8 cellular contexts compared by ENCODE assay signal in genomic region chrX:101409043-101409442, GRCh38. TPM values are rescaled to one million over a fixed set of nuclear protein-coding genes. Genes with fewer than 3 reads are reported as not detected.
A peak's percentile ranks its signal among the peaks of the same experiment; 100 is the strongest.
DNase-seq lines count a peak whose midpoint lies in the region; ATAC-seq lines count a peak whose summit lies in the region.

No MANE protein-coding gene starts in this region.

- peak overlapping the region; percentile 80 for H3K4me3 ChIP-seq in iPS-15b (ENCODE audit: low read depth, low read length)

- H3K9ac ChIP-seq in iPS-15b (ENCODE audit: low read depth, low read length): peak overlapping the region; percentile 65

- H3K27ac Mint-ChIP-seq in activated CD4-positive, alpha-beta memory T cell treated with anti-CD3 and anti-CD28 coated beads, Interleukin-2, amount 10 ng/mL, durations not matched to agents 7 days and 5 days: peak overlapping the region; percentile 44
- peak overlapping the region; percentile 94 for H3K27ac Mint-ChIP-seq in stimulated activated memory B cell treated with anti-CD40 and anti-IgM and Interleukin-4, amounts not matched to agents 10 μg/mL and 1 μg/mL and 100 μg/mL, for 72 hours

- H3K27me3 ChIP-seq in iPS-15b (ENCODE audit: control insufficient read depth, insufficient read depth, low read length): no peaks in the 10 kb centered on the region

- H3K36me3 ChIP-seq in iPS-15b (ENCODE audit: control insufficient read depth, insufficient read depth, low read length): peaks cover 2% of the 10 kb centered on the region

- ATAC-seq in stimulated activated memory B cell treated with anti-CD40 and anti-IgM and Interleukin-4, amounts not matched to agents 10 μg/mL and 1 μg/mL and 100 μg/mL, for 72 hours: no peak

- H3K36me3 Mint-ChIP-seq in activated CD4-positive, alpha-beta memory T cell treated with anti-CD3 and anti-CD28 coated beads, Interleukin-2, amount 10 ng/mL, durations not matched to agents 7 days and 5 days (ENCODE audit: low read depth): peaks cover 23% of the 10 kb centered on the region
- peaks cover 16% of the 10 kb centered on the region for H3K36me3 Mint-ChIP-seq in stimulated activated memory B cell treated with anti-CD40 and anti-IgM and Interleukin-4, amounts not matched to agents 10 μg/mL and 1 μg/mL and 100 μg/mL, for 72 hours

- no peaks in the 10 kb centered on the region for H3K27me3 Mint-ChIP-seq in activated CD4-positive, alpha-beta memory T cell treated with anti-CD3 and anti-CD28 coated beads, Interleukin-2, amount 10 ng/mL, durations not matched to agents 7 days and 5 days
- H3K27me3 Mint-ChIP-seq in stimulated activated memory B cell treated with anti-CD40 and anti-IgM and Interleukin-4, amounts not matched to agents 10 μg/mL and 1 μg/mL and 100 μg/mL, for 72 hours: no peaks in the 10 kb centered on the region

- CTCF ChIA-PET in activated CD4-positive, alpha-beta memory T cell treated with anti-CD3 and anti-CD28 coated beads, Interleukin-2, amount 10 ng/mL, durations not matched to agents 7 days and 5 days (lab: Charles Lee): no interaction called here

- POLR2A ChIA-PET in activated CD4-positive, alpha-beta memory T cell treated with anti-CD3 and anti-CD28 coated beads, Interleukin-2, amount 10 ng/mL, durations not matched to agents 7 days and 5 days (lab: Charles Lee): no interaction called here

- no peaks in the 10 kb centered on the region for H3K4me1 ChIP-seq in iPS-15b (ENCODE audit: control insufficient read depth, insufficient read depth, low read length)

- H3K9me3 ChIP-seq in iPS-15b (ENCODE audit: control insufficient read depth, insufficient read depth, low read length): no peaks in the 10 kb centered on the region

- peak overlapping the region; percentile 89 for H3K4me3 Mint-ChIP-seq in activated CD4-positive, alpha-beta memory T cell treated with anti-CD3 and anti-CD28 coated beads, Interleukin-2, amount 10 ng/mL, durations not matched to agents 7 days and 5 days
- H3K4me3 Mint-ChIP-seq in stimulated activated memory B cell treated with anti-CD40 and anti-IgM and Interleukin-4, amounts not matched to agents 10 μg/mL and 1 μg/mL and 100 μg/mL, for 72 hours: peak overlapping the region; percentile 95

- H3K9me3 Mint-ChIP-seq in activated CD4-positive, alpha-beta memory T cell treated with anti-CD3 and anti-CD28 coated beads, Interleukin-2, amount 10 ng/mL, durations not matched to agents 7 days and 5 days: no peaks in the 10 kb centered on the region
- H3K9me3 Mint-ChIP-seq in stimulated activated memory B cell treated with anti-CD40 and anti-IgM and Interleukin-4, amounts not matched to agents 10 μg/mL and 1 μg/mL and 100 μg/mL, for 72 hours: no peaks in the 10 kb centered on the region

- DNase-seq in NCI-H748 (lab: John Stamatoyannopoulos, UW; ENCODE audit: unreplicated experiment) (peak; percentile 14), NCI-H748 treated with DMSO at 0.1 percent for 48 hours (lab: John Stamatoyannopoulos, UW) (no peak), mesenteric fat pad (ENCODE audit: low spot score) (no peak), NCI-H226 (no peak)
- no peak for DNase-seq in activated CD4-positive, alpha-beta memory T cell treated with anti-CD3 and anti-CD28 coated beads, Interleukin-2, amount 10 ng/mL, durations not matched to agents 7 days and 5 days
- no peak for DNase-seq in stimulated activated CD4-positive, alpha-beta T cell treated with anti-CD3 and anti-CD28 coated beads, Interleukin-4, amount 100 ng/mL, for 4 hours

- H3K4me1 Mint-ChIP-seq in activated CD4-positive, alpha-beta memory T cell treated with anti-CD3 and anti-CD28 coated beads, Interleukin-2, amount 10 ng/mL, durations not matched to agents 7 days and 5 days: peaks cover 40% of the 10 kb centered on the region
- peaks cover 34% of the 10 kb centered on the region for H3K4me1 Mint-ChIP-seq in stimulated activated memory B cell treated with anti-CD40 and anti-IgM and Interleukin-4, amounts not matched to agents 10 μg/mL and 1 μg/mL and 100 μg/mL, for 72 hours

RNA-seq across cellular contexts. Expression of gene HNRNPH2, which starts 1.0 kb away (rescaled TPM):
- total RNA-seq in activated CD4-positive, alpha-beta memory T cell treated with anti-CD3 and anti-CD28 coated beads, Interleukin-2, amount 10 ng/mL, durations not matched to agents 7 days and 5 days: 10 to 100 TPM; 46.2 TPM
- 62.1 TPM for total RNA-seq in mesenteric fat pad

RNA-seq across cellular contexts. Expression of gene GLA, which starts 1.3 kb away (rescaled TPM):
- 10 to 100 TPM; 35.6 to 38.3 TPM for total RNA-seq in activated CD4-positive, alpha-beta memory T cell treated with anti-CD3 and anti-CD28 coated beads, Interleukin-2, amount 10 ng/mL, durations not matched to agents 7 days and 5 days
- total RNA-seq in mesenteric fat pad: 46.9 TPM

RNA-seq across cellular contexts. Expression of gene RPL36A, which starts 18.2 kb away (rescaled TPM):
- total RNA-seq in activated CD4-positive, alpha-beta memory T cell treated with anti-CD3 and anti-CD28 coated beads, Interleukin-2, amount 10 ng/mL, durations not matched to agents 7 days and 5 days: 100 to 1,000 TPM; 229 to 246 TPM
- total RNA-seq in mesenteric fat pad: 140 TPM

RNA-seq across cellular contexts. Expression of gene BTK, which starts 23.1 kb away (rescaled TPM):
- under 1 TPM in 1 of 2 experiments, not detected in 1; 0.10 TPM for total RNA-seq in activated CD4-positive, alpha-beta memory T cell treated with anti-CD3 and anti-CD28 coated beads, Interleukin-2, amount 10 ng/mL, durations not matched to agents 7 days and 5 days
- total RNA-seq in mesenteric fat pad: 11.5 TPM
